ENCODE assay signal across 17 cellular contexts in the genomic region with DNA sequence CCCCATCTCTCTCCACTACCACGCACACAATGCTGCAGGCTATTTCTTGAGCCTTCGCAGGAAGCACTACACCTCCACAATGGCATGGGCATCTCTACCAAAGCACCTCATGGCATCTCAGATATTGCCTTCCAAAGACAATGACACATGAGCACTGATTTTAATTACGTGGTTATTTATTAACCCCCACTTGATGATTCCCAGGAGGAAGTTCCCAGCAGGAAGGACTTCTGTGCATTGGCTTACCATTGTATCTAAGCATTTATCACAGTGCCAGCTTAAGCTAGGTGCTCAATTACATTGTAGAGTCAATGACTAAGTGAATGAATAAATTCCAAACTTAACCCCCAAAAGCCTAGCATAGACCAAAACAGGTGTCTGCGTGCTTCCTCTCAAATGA.
"Had no signal": no experiment of that assay in that cellular context is flagged by ENCODE, and none has a peak within 500 bp of the region (broad histone marks: within the 10 kb centered on the region; RNA-seq: fewer than 3 reads in every experiment).

No MANE protein-coding gene starts in this region.

- H3K27ac Mint-ChIP-seq: nephron progenitor cell, type B pancreatic cell had no signal

- DNase-seq: colonic mucosa; dermis blood vessel endothelial cell; heart right ventricle; hypothalamus; left cardiac atrium; left ventricle myocardium superior; mesenchymal stem cell; naive thymus-derived CD4-positive, alpha-beta T cell; nephron progenitor cell; posterior cingulate gyrus; sigmoid colon; stimulated activated CD4-positive, alpha-beta T cell treated with anti-CD3 and anti-CD28 coated beads, Interleukin-12 subunit alpha, Interleukin-12 subunit beta, amount 100 ng/mL, for 4 hours; stimulated activated naive CD4-positive, alpha-beta T cell treated with Interleukin-2 at 50 U/mL for 16 hours had no signal

- H3K4me3 Mint-ChIP-seq: naive thymus-derived CD4-positive, alpha-beta T cell; nephron progenitor cell; type B pancreatic cell had no signal

- H3K9me3 ChIP-seq: colonic mucosa, right atrium auricular region, sigmoid colon had no signal

- H3K4me1 ChIP-seq: colonic mucosa, heart right ventricle, right atrium auricular region, sigmoid colon had no signal

- H3K27me3 ChIP-seq: colonic mucosa, heart right ventricle, right atrium auricular region, sigmoid colon had no signal

- ATAC-seq: heart right ventricle; left cardiac atrium; left ventricle myocardium superior; naive thymus-derived CD4-positive, alpha-beta T cell had no signal

- H3K27ac ChIP-seq: colonic mucosa, heart right ventricle, right atrium auricular region, sigmoid colon, skin epidermis had no signal

- H3K4me3 ChIP-seq: colonic mucosa, heart right ventricle, lung, right atrium auricular region, sigmoid colon, skin epidermis had no signal

- H3K36me3 ChIP-seq: colonic mucosa, right atrium auricular region had no signal

- H3K27me3 Mint-ChIP-seq: naive thymus-derived CD4-positive, alpha-beta T cell; type B pancreatic cell had no signal
